7 cellular contexts compared by ENCODE assay signal in the genomic region with DNA sequence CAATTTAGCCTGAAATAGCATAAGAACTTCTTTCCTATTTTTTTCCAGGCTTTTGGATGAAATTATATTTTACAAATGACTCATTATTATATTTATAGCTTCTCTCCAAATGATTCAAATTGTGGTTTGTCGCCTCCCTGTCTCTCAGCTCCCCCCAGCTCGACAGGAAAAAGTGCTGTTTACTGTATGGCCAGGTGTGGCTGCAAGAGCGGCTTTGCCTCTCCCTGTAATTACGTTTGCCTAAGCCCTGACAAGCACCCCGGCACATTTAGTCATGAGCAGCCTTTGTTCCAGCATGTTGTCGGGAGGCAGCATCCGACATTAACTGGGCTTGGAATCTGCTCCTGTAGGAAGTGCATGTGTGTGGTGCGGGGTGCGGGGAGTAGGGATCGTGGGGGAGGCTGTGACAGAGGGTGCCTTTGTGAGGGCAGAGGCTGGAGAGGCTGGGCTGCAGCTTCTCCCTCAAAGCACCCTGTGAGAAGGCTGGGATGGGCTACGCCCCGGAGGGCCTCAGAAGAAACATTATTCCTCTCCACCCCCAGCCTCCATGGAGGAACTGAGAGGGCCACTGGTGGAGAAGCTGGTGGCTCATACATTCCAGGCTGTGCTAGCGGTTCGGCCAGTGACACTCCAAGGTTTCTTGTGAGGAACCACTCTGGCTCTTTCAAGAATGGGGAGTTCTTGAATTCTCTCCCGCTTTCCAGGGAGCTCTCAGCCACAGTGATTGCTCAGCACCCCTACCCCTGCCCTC. TPM values are rescaled to one million over a fixed set of nuclear protein-coding genes. Genes with fewer than 3 reads are reported as not detected.
DNase-seq lines count a peak whose midpoint lies in the region; ATAC-seq and TF ChIP-seq lines count a peak whose summit lies in the region.

No MANE protein-coding gene starts in this region.

- no peaks in the 10 kb centered on the region for H3K9me3 ChIP-seq in HCT116 (ENCODE audit: control insufficient read depth in 1 of 2, insufficient read depth in 1 of 2, low read depth in 1 of 2, low read length in 2 of 2)

- RAD21 ChIA-PET in HCT116 (lab: Charles Lee; ENCODE audit: low non-redundant PET in 1 of 2, low total read pairs in 2 of 2, uncharacterized antibody in 2 of 2, unreplicated experiment in 2 of 2) = no interaction called here

- no peaks in the 10 kb centered on the region for H3K36me3 ChIP-seq in HCT116 (ENCODE audit: control insufficient read depth in 1 of 2, insufficient read depth in 2 of 2, low read length in 2 of 2)

- H3K4me3 Mint-ChIP-seq in stimulated activated effector memory CD8-positive, alpha-beta T cell treated with anti-CD3 and anti-CD28 coated beads, Interleukin-12 subunit alpha, Interleukin-12 subunit beta, amount 100 ng/mL, for 72 hours = no peak overlapping the region

- H3K27ac ChIP-seq in HCT116 (ENCODE audit: low read depth, low read length) (no peak overlapping the region), angular gyrus (ENCODE audit: low read depth, low read length) (peak overlapping the region; percentile 95)

- no peaks in the 10 kb centered on the region for H3K27me3 ChIP-seq in HCT116 (ENCODE audit: insufficient read depth, low read length)

- H3K79me2 ChIP-seq in HCT116 (ENCODE audit: insufficient read depth, low read length) = no peaks in the 10 kb centered on the region

- peaks cover 7% of the 10 kb centered on the region for H3K4me1 Mint-ChIP-seq in stimulated activated effector memory CD8-positive, alpha-beta T cell treated with anti-CD3 and anti-CD28 coated beads, Interleukin-12 subunit alpha, Interleukin-12 subunit beta, amount 100 ng/mL, for 72 hours

- no peak for TF ChIP-seq CTCF in HCT116 (IDR thresholded peaks at IDR 0.05 in 2 of 3, conservative IDR thresholded peaks at IDR 0.05 in 1 of 3; ENCODE audit: borderline replicate concordance in 1 of 3, insufficient read depth in 1 of 3, low read depth in 2 of 3, low read length in 2 of 3)

- no TSS peak for BruUV-seq in HCT116 (replicated peaks; lab: Mats Ljungman, UMichigan)

- POLR2A ChIA-PET in HCT116 (lab: Charles Lee) = interaction anchor here (0.5 to 0.9 kb wide), 2 partner anchors 11 to 44 kb away, joined by 3 read pairs; no protein-coding TSS in a partner anchor

- CTCF ChIA-PET in HCT116 (lab: Charles Lee) = interaction anchor here (1.8 kb wide), 1 partner anchor 15 kb away, joined by 4 read pairs; no protein-coding TSS in a partner anchor

- no peak overlapping the region for H2AFZ ChIP-seq in HCT116 (ENCODE audit: low read depth, low read length, poor library complexity, severe bottlenecking)

- peaks cover 3 to 26% of the 10 kb centered on the region in 2 experiments; a peak in 3 of 4 replicates for H3K4me1 ChIP-seq in HCT116 (ENCODE audit: control insufficient read depth in 1 of 2, insufficient read depth in 2 of 2, low read length in 2 of 2)

- H3K4me2 ChIP-seq in HCT116 (ENCODE audit: low read length) = peak overlapping the region; percentile 35; the same call in 1 of the 2 replicates

- no peak for TF ChIP-seq POLR2A in HCT116 (IDR thresholded peaks at IDR 0.05; ENCODE audit: borderline replicate concordance, extremely low read depth, insufficient read depth, insufficient read length)

- no peak overlapping the region for H3K27ac Mint-ChIP-seq in stimulated activated effector memory CD8-positive, alpha-beta T cell treated with anti-CD3 and anti-CD28 coated beads, Interleukin-12 subunit alpha, Interleukin-12 subunit beta, amount 100 ng/mL, for 72 hours

- no peak overlapping the region for H3K4me3 ChIP-seq in HCT116 (replicated peaks in 1 of 2; ENCODE audit: low read depth in 1 of 2, low read length in 2 of 2)

- no peak overlapping the region for H3K9ac ChIP-seq in HCT116 (ENCODE audit: low read length)

- TF ChIP-seq RAD21 in HCT116 (IDR thresholded peaks at IDR 0.05; ENCODE audit: low read depth) = no peak

- H3K9me2 ChIP-seq in HCT116 (ENCODE audit: insufficient read depth) = no peaks in the 10 kb centered on the region

- H3K36me3 Mint-ChIP-seq in stimulated activated effector memory CD8-positive, alpha-beta T cell treated with anti-CD3 and anti-CD28 coated beads, Interleukin-12 subunit alpha, Interleukin-12 subunit beta, amount 100 ng/mL, for 72 hours = no peaks in the 10 kb centered on the region

- intact Hi-C loops in HCT116 (cut with micrococcal nuclease) = no loop called here

- ATAC-seq in HCT116 (peak; percentile 46), GM19455 (IDR thresholded peaks at IDR 0.05; ENCODE audit: unreplicated experiment) (no peak)
- peak; percentile 59 for ATAC-seq in stimulated activated effector memory CD8-positive, alpha-beta T cell treated with anti-CD3 and anti-CD28 coated beads, Interleukin-12 subunit alpha, Interleukin-12 subunit beta, amount 100 ng/mL, for 72 hours

- H3K9me3 Mint-ChIP-seq in stimulated activated effector memory CD8-positive, alpha-beta T cell treated with anti-CD3 and anti-CD28 coated beads, Interleukin-12 subunit alpha, Interleukin-12 subunit beta, amount 100 ng/mL, for 72 hours = no peaks in the 10 kb centered on the region

- DNase-seq in HCT116 (ENCODE audit: low read depth, low spot score) (no peak), NCI-H510A (lab: John Stamatoyannopoulos, UW) (peak; percentile 85), iPS-NIHi11 (ENCODE audit: low spot score) (peak; percentile 42), HuH-7 (ENCODE audit: low spot score) (no peak)
- no peak for DNase-seq in stimulated activated effector memory CD8-positive, alpha-beta T cell treated with anti-CD3 and anti-CD28 coated beads, Interleukin-12 subunit alpha, Interleukin-12 subunit beta, amount 100 ng/mL, for 72 hours (ENCODE audit: low spot score in 2 of 2)

- no peaks in the 10 kb centered on the region for H4K20me1 ChIP-seq in HCT116 (ENCODE audit: insufficient read depth)

TF ChIP-seq in HCT116, 20 proteins besides CTCF, POLR2A, EP300 and RAD21:
- TF ChIP-seq ELF1 (IDR thresholded peaks at IDR 0.05; ENCODE audit: borderline replicate concordance, low read depth) (no peak), FOSL1 (IDR thresholded peaks at IDR 0.05; ENCODE audit: low read depth) (no peak)
TF ChIP-seq in HCT116: peak in this region for 0.

RNA-seq across cellular contexts. Expression of gene CTDSP2, which starts 42.1 kb away (rescaled TPM):
- total RNA-seq in HCT116 (2021; ENCODE audit: unreplicated experiment) = 82.7 TPM
- polyA plus RNA-seq in HCT116 (2012) = 75.8 and 86.4 TPM in 2 replicates

RNA-seq across cellular contexts. Expression of gene ATP23, which starts 52.8 kb away (rescaled TPM):
- total RNA-seq in HCT116 (2021; ENCODE audit: unreplicated experiment) = 9.1 TPM
- 9.6 and 10.1 TPM in 2 replicates for polyA plus RNA-seq in HCT116 (2012)

Comparison
In these comparisons a context has a peak if more than half of its experiments do, and no peak if none do; other contexts are left out.
1. DNase-seq: peak in NCI-H510A (single experiment) and iPS-NIHi11 (single experiment); none in HCT116 (single experiment), stimulated activated effector memory CD8-positive, alpha-beta T cell treated with anti-CD3 and anti-CD28 coated beads, Interleukin-12 subunit alpha, Interleukin-12 subunit beta, amount 100 ng/mL, for 72 hours (0 of 2) and HuH-7 (single experiment).